ENCODE assay signal across 14 cellular contexts in genomic region chr4:95439896-95440295, GRCh38.
"Had no signal": no experiment of that assay in that cellular context is flagged by ENCODE, and none has a peak within 500 bp of the region (broad histone marks: within the 10 kb centered on the region; RNA-seq: fewer than 3 reads in every experiment).

No MANE protein-coding gene starts in this region.

- FAIRE-seq: islet of Langerhans had no signal

- H3K9me3 ChIP-seq: gastrocnemius medialis, heart left ventricle, left ventricle myocardium inferior, right lobe of liver, thoracic aorta had no signal

- H3K4me3 ChIP-seq: gastrocnemius medialis, heart left ventricle, left ventricle myocardium inferior, right lobe of liver, thoracic aorta had no signal

- ATAC-seq: gastrocnemius medialis; heart left ventricle; naive thymus-derived CD8-positive, alpha-beta T cell; right lobe of liver; stimulated activated naive CD8-positive, alpha-beta T cell treated with anti-CD3 and anti-CD28 coated beads, Interleukin-15, Interleukin-2, amounts not matched to agents 100 U/mL and 50 U/mL, for 24 hours had no signal

- H3K27me3 ChIP-seq: gastrocnemius medialis, heart left ventricle, right lobe of liver had no signal

- H3K4me1 ChIP-seq: gastrocnemius medialis, left ventricle myocardium inferior, right lobe of liver had no signal

- DNase-seq: activated CD4-positive, alpha-beta T cell treated with anti-CD3 and anti-CD28 coated beads, Interleukin-2, amount 10 ng/mL, durations not matched to agents 7 days and 5 days; activated CD8-positive, alpha-beta memory T cell treated with anti-CD3 and anti-CD28 coated beads for 24 hours; activated naive CD8-positive, alpha-beta T cell treated with anti-CD3 and anti-CD28 coated beads for 36 hours; amygdala; erythroblast; gastrocnemius medialis; heart left ventricle; left ventricle myocardium inferior; naive thymus-derived CD8-positive, alpha-beta T cell; right lobe of liver; stimulated activated naive CD8-positive, alpha-beta T cell treated with anti-CD3 and anti-CD28 coated beads, Interleukin-15, Interleukin-2, amounts not matched to agents 100 U/mL and 50 U/mL, for 24 hours; SW 1271 had no signal

- H3K27ac ChIP-seq: gastrocnemius medialis, heart left ventricle, left ventricle myocardium inferior, right lobe of liver, thoracic aorta had no signal

- H3K36me3 ChIP-seq: gastrocnemius medialis, heart left ventricle, left ventricle myocardium inferior, right lobe of liver, thoracic aorta had no signal
